9 cellular contexts compared by ENCODE assay signal in the genomic region with DNA sequence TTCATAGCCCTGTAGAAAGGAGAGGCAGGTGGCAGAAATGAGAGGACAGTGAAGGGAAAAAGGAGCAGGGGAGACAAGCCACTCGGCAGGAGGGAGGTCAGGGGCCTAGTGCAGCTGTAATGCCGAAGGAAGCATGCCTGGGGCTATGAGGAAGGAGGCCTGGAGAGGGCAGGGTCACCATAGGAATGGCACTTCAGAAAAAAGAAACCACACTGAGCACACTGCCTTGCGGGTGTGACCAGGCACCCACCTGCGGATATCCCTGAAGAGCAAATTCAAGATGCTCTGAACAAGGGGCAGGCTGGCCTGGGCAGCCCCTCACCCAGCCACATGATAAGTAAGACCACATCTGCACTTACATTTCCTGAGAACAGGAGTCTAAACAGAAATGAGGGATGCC.
A peak's percentile ranks its signal among the peaks of the same experiment; 100 is the strongest.
DNase-seq lines count a peak whose midpoint lies in the region; ATAC-seq and TF ChIP-seq lines count a peak whose summit lies in the region.
"Had no signal": no experiment of that assay in that cellular context is flagged by ENCODE, and none has a peak within 500 bp of the region (broad histone marks: within the 10 kb centered on the region; RNA-seq: fewer than 3 reads in every experiment).

No MANE protein-coding gene starts in this region.

- no peak; the same call in 1 of the 2 replicates for TF ChIP-seq CTCF in Panc1 (IDR thresholded peaks at IDR 0.05)
- peak; percentile 40 for TF ChIP-seq CTCF in fibroblast of villous mesenchyme (IDR thresholded peaks at IDR 0.05; ENCODE audit: insufficient read depth, low read depth, low read length)
- TF ChIP-seq CTCF in suprapubic skin (IDR thresholded peaks at IDR 0.05): no peak

- in situ Hi-C loops in Panc1 (cut with HindIII; ENCODE audit: low pct_unique_long_range_greater_than_20kb, low sequenced_read_pairs): no loop called here

- intact Hi-C loops in Panc1 (cut with micrococcal nuclease; ENCODE audit: unreplicated experiment): no loop called here

- 75% methylated on average over 4 of the region's 4 CpGs for WGBS in suprapubic skin

- POLR2A ChIA-PET in Panc1 (lab: Charles Lee): interaction anchor here (0.6 kb wide), 1 partner anchor 141 kb away, joined by 5 read pairs; no protein-coding TSS in a partner anchor

- H3K4me1 ChIP-seq in Panc1 (ENCODE audit: control insufficient read depth, insufficient read depth, low read length) (peaks cover 3% of the 10 kb centered on the region; the same call in 1 of the 2 replicates), suprapubic skin (peaks cover 7% of the 10 kb centered on the region)
- H3K4me1 ChIP-seq: HAP-1 had no signal

- no peak for TF ChIP-seq EP300 in suprapubic skin (IDR thresholded peaks at IDR 0.05)

- H3K27ac ChIP-seq in Panc1 (ENCODE audit: low read length): no peak overlapping the region
- no peak overlapping the region for H3K27ac ChIP-seq in suprapubic skin

- TF ChIP-seq POLR2A in suprapubic skin (IDR thresholded peaks at IDR 0.05): no peak

- H3K36me3 ChIP-seq in Panc1 (ENCODE audit: control insufficient read depth, insufficient read depth, low read length) (peaks cover 7% of the 10 kb centered on the region), suprapubic skin (peaks cover 80% of the 10 kb centered on the region)

- H3K9me3 ChIP-seq in Panc1 (ENCODE audit: control insufficient read depth, insufficient read depth, low read depth, low read length) (no peaks in the 10 kb centered on the region), suprapubic skin (no peaks in the 10 kb centered on the region)
- H3K9me3 ChIP-seq: HAP-1 had no signal

- ATAC-seq in Panc1 (peak; percentile 86), GM21723 (IDR thresholded peaks at IDR 0.05; ENCODE audit: unreplicated experiment) (no peak)

- no TSS peak for BruUV-seq in Panc1 (replicated peaks; lab: Mats Ljungman, UMichigan)

- no peaks in the 10 kb centered on the region for H3K27me3 ChIP-seq in Panc1 (ENCODE audit: control insufficient read depth, insufficient read depth, low read length)
- no peaks in the 10 kb centered on the region for H3K27me3 ChIP-seq in suprapubic skin

- H3K4me3 ChIP-seq in Panc1 (ENCODE audit: low read depth in 2 of 2, low read length in 2 of 2): no peak overlapping the region
- H3K4me3 ChIP-seq in fibroblast of villous mesenchyme (ENCODE audit: low read depth, low read length): no peak overlapping the region
- no peak overlapping the region for H3K4me3 ChIP-seq in suprapubic skin
- H3K4me3 ChIP-seq: HAP-1 had no signal

- CTCF ChIA-PET in Panc1 (lab: Charles Lee): interaction anchor here (0.7 kb wide), 1 partner anchor 28 kb away, joined by 4 read pairs; no protein-coding TSS in a partner anchor

- peak; percentile 60 for DNase-seq in ELR (ENCODE audit: low read depth)
- peak; percentile 12 for DNase-seq in Panc1 (ENCODE audit: low read depth, low spot score)
- peak; percentile 40 for DNase-seq in fibroblast of villous mesenchyme (ENCODE audit: low read depth)
- peak; percentile 38 for DNase-seq in renal cortical epithelial cell (ENCODE audit: low read depth)
- DNase-seq in NCI-H2196 (lab: John Stamatoyannopoulos, UW; ENCODE audit: unreplicated experiment): no peak
- DNase-seq in NCI-H345 treated with DMSO at 0.1 percent for 48 hours (lab: John Stamatoyannopoulos, UW; ENCODE audit: unreplicated experiment): no peak
- no peak for DNase-seq in suprapubic skin (ENCODE audit: low spot score in 2 of 2)

Comparison
In these comparisons a context has a peak if more than half of its experiments do, and no peak if none do; other contexts are left out.
1. DNase-seq: peak in ELR (single experiment), Panc1 (single experiment), fibroblast of villous mesenchyme (single experiment) and renal cortical epithelial cell (single experiment); none in NCI-H2196 (single experiment), NCI-H345 treated with DMSO at 0.1 percent for 48 hours (single experiment) and suprapubic skin (0 of 2).